23 cellular contexts compared by ENCODE assay signal in the genomic region with DNA sequence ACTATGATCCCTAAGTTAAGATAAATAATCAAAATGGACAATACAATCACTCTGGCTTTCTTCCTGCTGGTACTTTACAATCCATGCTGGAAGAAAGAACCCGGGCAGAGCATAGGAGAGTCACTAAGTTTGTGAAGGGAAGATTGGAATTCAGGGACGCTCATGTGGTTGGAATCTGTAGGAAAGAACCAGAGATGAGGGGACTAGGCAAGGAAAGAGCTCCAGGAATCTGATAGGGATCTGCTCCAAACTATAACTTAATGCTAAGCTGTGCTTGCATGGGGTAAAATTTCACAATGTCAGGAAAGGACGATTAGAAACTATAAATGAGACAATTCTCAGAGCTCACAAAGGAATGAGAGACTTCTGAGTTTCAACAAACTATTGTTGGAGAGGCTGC.
DNase-seq lines count a peak whose midpoint lies in the region; FAIRE-seq and TF ChIP-seq lines count a peak whose summit lies in the region.
"Had no signal": no experiment of that assay in that cellular context is flagged by ENCODE, and none has a peak within 500 bp of the region (broad histone marks: within the 10 kb centered on the region; RNA-seq: fewer than 3 reads in every experiment).

No MANE protein-coding gene starts in this region.

- 52% methylated on average over 3 of the region's 3 CpGs for WGBS in suprapubic skin

- H3K9me3 ChIP-seq in astrocyte (ENCODE audit: insufficient read depth, low read depth, low read length) = no peaks in the 10 kb centered on the region
- H3K9me3 ChIP-seq in left ventricle myocardium inferior (replicated peaks) = peaks cover 5% of the 10 kb centered on the region
- no peaks in the 10 kb centered on the region for H3K9me3 ChIP-seq in suprapubic skin

- H3K4me1 ChIP-seq in astrocyte (ENCODE audit: insufficient read depth, low read length) = no peaks in the 10 kb centered on the region
- no peaks in the 10 kb centered on the region for H3K4me1 ChIP-seq in left ventricle myocardium inferior
- no peaks in the 10 kb centered on the region for H3K4me1 ChIP-seq in suprapubic skin

- H3K4me2 ChIP-seq in astrocyte (ENCODE audit: low read length) = no peak overlapping the region

- H3K27ac Mint-ChIP-seq in HFFc6 = peak overlapping the region; percentile 4; the same call in 1 of the 2 replicates
- H3K27ac Mint-ChIP-seq in astrocyte (ENCODE audit: unreplicated experiment) = no peak overlapping the region

- H2AFZ ChIP-seq in astrocyte (ENCODE audit: low read depth, low read length) = no peak overlapping the region

- no peak for TF ChIP-seq CTCF in AG09309 (IDR thresholded peaks at IDR 0.05; ENCODE audit: control insufficient read depth, insufficient read depth, low read depth, low read length, missing control alignments)
- no peak for TF ChIP-seq CTCF in HFFc6 (IDR thresholded peaks at IDR 0.05)
- no peak for TF ChIP-seq CTCF in astrocyte (IDR thresholded peaks at IDR 0.05; ENCODE audit: insufficient read depth, low read depth, low read length)
- no peak for TF ChIP-seq CTCF in fibroblast of villous mesenchyme (IDR thresholded peaks at IDR 0.05; ENCODE audit: insufficient read depth, low read depth, low read length)
- TF ChIP-seq CTCF in left ventricle myocardium inferior (IDR thresholded peaks at IDR 0.05; ENCODE audit: borderline replicate concordance) = no peak
- TF ChIP-seq CTCF in suprapubic skin (IDR thresholded peaks at IDR 0.05) = no peak

- H3K9ac ChIP-seq in astrocyte (ENCODE audit: low read length) = no peak overlapping the region

- intact Hi-C loops in left ventricle myocardium inferior (cut with micrococcal nuclease) = no loop called here

- H3K27ac ChIP-seq in astrocyte (ENCODE audit: low read depth, low read length) = no peak overlapping the region
- no peak overlapping the region for H3K27ac ChIP-seq in left ventricle myocardium inferior (replicated peaks)
- no peak overlapping the region for H3K27ac ChIP-seq in suprapubic skin
- H3K27ac ChIP-seq: C4-2B, SK-N-MC had no signal

- H3K36me3 ChIP-seq in astrocyte (ENCODE audit: insufficient read depth, low read length) (no peaks in the 10 kb centered on the region), left ventricle myocardium inferior (no peaks in the 10 kb centered on the region), suprapubic skin (no peaks in the 10 kb centered on the region)

- H3K4me3 Mint-ChIP-seq in HFFc6 (no peak overlapping the region), astrocyte (ENCODE audit: unreplicated experiment) (no peak overlapping the region)

- peaks cover 5% of the 10 kb centered on the region for H3K36me3 Mint-ChIP-seq in HFFc6 (ENCODE audit: low read depth)
- H3K36me3 Mint-ChIP-seq in astrocyte (ENCODE audit: low read depth, unreplicated experiment) = no peaks in the 10 kb centered on the region

- H4K20me1 ChIP-seq in astrocyte (ENCODE audit: insufficient read depth, low read length) = no peaks in the 10 kb centered on the region

- H3K79me2 ChIP-seq in astrocyte (ENCODE audit: insufficient read depth, low read length) = no peaks in the 10 kb centered on the region

- TF ChIP-seq EP300 in suprapubic skin (IDR thresholded peaks at IDR 0.05) = no peak

- DNase-seq in AG09309 (ENCODE audit: low read depth) = peak; percentile 7
- peak; percentile 16 for DNase-seq in HFFc6
- DNase-seq in astrocyte (ENCODE audit: low read depth) = peak; percentile 32
- peak; percentile 4 for DNase-seq in fibroblast of villous mesenchyme (ENCODE audit: low read depth)
- no peak for DNase-seq in activated CD8-positive, alpha-beta memory T cell treated with anti-CD3 and anti-CD28 coated beads, Interleukin-2, amount 50 U/mL, for 4 hours
- no peak for DNase-seq in left ventricle myocardium inferior
- DNase-seq in suprapubic skin (ENCODE audit: low spot score in 2 of 2) = no peak
- DNase-seq in DMS153 treated with DMSO at 0.1 percent for 48 hours (lab: John Stamatoyannopoulos, UW; ENCODE audit: unreplicated experiment) = no peak
- DNase-seq: DND-41, GDM1, GOT3, KBM-7, NCI-H1105, NCI-H1694, NCI-H510A, NCI-H774, SHP77 had no signal

- no peak for FAIRE-seq in astrocyte (lab: Jason Lieb, UNC)
- FAIRE-seq: A204.1, GM12878, GM19239, RCC 7860 had no signal

- no peak for TF ChIP-seq POLR2A in suprapubic skin (IDR thresholded peaks at IDR 0.05)

- H3K4me3 ChIP-seq in AG09309 (ENCODE audit: control insufficient read depth, low read depth, low read length) = no peak overlapping the region
- no peak overlapping the region for H3K4me3 ChIP-seq in astrocyte (ENCODE audit: insufficient read depth, low read depth, low read length)
- no peak overlapping the region for H3K4me3 ChIP-seq in fibroblast of villous mesenchyme (ENCODE audit: low read depth, low read length)
- no peak overlapping the region for H3K4me3 ChIP-seq in left ventricle myocardium inferior
- no peak overlapping the region for H3K4me3 ChIP-seq in suprapubic skin
- H3K4me3 ChIP-seq: GM12878, SK-N-MC had no signal

- H3K9me3 Mint-ChIP-seq in HFFc6 (peaks cover 5% of the 10 kb centered on the region), astrocyte (ENCODE audit: unreplicated experiment) (peaks cover 2% of the 10 kb centered on the region)

- H3K27me3 ChIP-seq in astrocyte (ENCODE audit: insufficient read depth, low read length) (no peaks in the 10 kb centered on the region), left ventricle myocardium inferior (ENCODE audit: low read depth) (no peaks in the 10 kb centered on the region), suprapubic skin (no peaks in the 10 kb centered on the region)

- H3K4me1 Mint-ChIP-seq in HFFc6 (ENCODE audit: low read depth) = peaks cover 24% of the 10 kb centered on the region
- peaks cover 7% of the 10 kb centered on the region for H3K4me1 Mint-ChIP-seq in astrocyte (ENCODE audit: low read depth, unreplicated experiment)

- H3K27me3 Mint-ChIP-seq in HFFc6 (ENCODE audit: insufficient read depth) (no peaks in the 10 kb centered on the region), astrocyte (ENCODE audit: low read depth, unreplicated experiment) (no peaks in the 10 kb centered on the region)

Comparison
In these comparisons a context has a peak if more than half of its experiments do, and no peak if none do; other contexts are left out.
1. DNase-seq: peak in AG09309 (single experiment), HFFc6 (single experiment), astrocyte (single experiment) and fibroblast of villous mesenchyme (single experiment); none in activated CD8-positive, alpha-beta memory T cell treated with anti-CD3 and anti-CD28 coated beads, Interleukin-2, amount 50 U/mL, for 4 hours (single experiment), left ventricle myocardium inferior (single experiment), suprapubic skin (0 of 2) and DMS153 treated with DMSO at 0.1 percent for 48 hours (single experiment).